ENCODE assay signal across 18 cellular contexts in genomic region chr1:243489164-243489527, GRCh38.
DNase-seq lines count a peak whose midpoint lies in the region; TF ChIP-seq lines count a peak whose summit lies in the region.
"Had no signal": no experiment of that assay in that cellular context is flagged by ENCODE, and none has a peak within 500 bp of the region (broad histone marks: within the 10 kb centered on the region; RNA-seq: fewer than 3 reads in every experiment).

No MANE protein-coding gene starts in this region.

- no peaks in the 10 kb centered on the region for H3K79me2 ChIP-seq in mammary epithelial cell (ENCODE audit: insufficient read depth, low read length)

- dilution Hi-C loops in mammary epithelial cell (cut with HindIII; ENCODE audit: low sequenced_read_pairs) = no loop called here

- no peak for TF ChIP-seq CTCF in MCF 10A (IDR thresholded peaks at IDR 0.05; ENCODE audit: unreplicated experiment)
- TF ChIP-seq CTCF in mammary epithelial cell (conservative IDR thresholded peaks at IDR 0.05 in 1 of 2, IDR thresholded peaks at IDR 0.05 in 1 of 2; ENCODE audit: extremely low read depth in 1 of 2, insufficient read depth in 1 of 2, low read depth in 1 of 2, low read length in 2 of 2) = no peak

- 98% methylated on average over 22 of the region's 23 CpGs for WGBS in mammary epithelial cell (ENCODE audit: low coverage, missing lambda C conversion rate)
- WGBS in iPS DF 6.9 (ENCODE audit: insufficient coverage, insufficient read length) = no CpG with 5 or more reads among the region's 23 CpGs

- H4K20me1 ChIP-seq in mammary epithelial cell (ENCODE audit: insufficient read depth, low read length) = no peaks in the 10 kb centered on the region

- no peaks in the 10 kb centered on the region for H3K9me3 Mint-ChIP-seq in MCF 10A (ENCODE audit: unreplicated experiment)
- H3K9me3 Mint-ChIP-seq: IgD-negative memory B cell had no signal

- H3K4me2 ChIP-seq in mammary epithelial cell (ENCODE audit: insufficient read depth, low read depth, low read length) = no peak overlapping the region

- intact Hi-C loops in MCF 10A (cut with micrococcal nuclease) = no loop called here
- intact Hi-C loops in mammary epithelial cell (cut with micrococcal nuclease) = no loop called here

- BruUV-seq in MCF 10A (replicated peaks; lab: Mats Ljungman, UMichigan) (no TSS peak), mammary epithelial cell (replicated peaks; lab: Mats Ljungman, UMichigan) (no TSS peak)

- no peaks in the 10 kb centered on the region for H3K4me1 Mint-ChIP-seq in MCF 10A (ENCODE audit: insufficient read depth, unreplicated experiment)

- no peak overlapping the region for H2AFZ ChIP-seq in mammary epithelial cell (ENCODE audit: low read depth, low read length)

- H3K27ac ChIP-seq in mammary epithelial cell (ENCODE audit: insufficient read depth, low read depth, low read length) (no peak overlapping the region), angular gyrus (ENCODE audit: low read depth, low read length) (peak overlapping the region; percentile 65), iPS DF 6.9 (ENCODE audit: low read length) (peak overlapping the region; percentile 96)

- in situ Hi-C loops in mammary epithelial cell (cut with MboI; ENCODE audit: low sequenced_read_pairs in 2 of 2) = no loop called here

- no peaks in the 10 kb centered on the region for H3K36me3 ChIP-seq in mammary epithelial cell (ENCODE audit: insufficient read depth, low read length)
- no peaks in the 10 kb centered on the region for H3K36me3 ChIP-seq in iPS DF 6.9 (ENCODE audit: control insufficient read depth, insufficient read depth, low read length)

- H3K9ac ChIP-seq in mammary epithelial cell (ENCODE audit: insufficient read depth, low read length) = no peak overlapping the region

- POLR2A ChIA-PET in MCF 10A (lab: Yijun Ruan, JAX) = interaction anchor here (0.8 kb wide), 1 partner anchor 50 kb away, joined by 3 read pairs; no protein-coding TSS in a partner anchor

- DNase-seq in MCF 10A (ENCODE audit: unreplicated experiment) (no peak), mammary epithelial cell (no peak), iPS DF 6.9 (ENCODE audit: low read depth, low spot score) (no peak), 8988T (no peak), SKM-1 treated with dmso at 0.1 percent for 144 hours (lab: John Stamatoyannopoulos, UW; ENCODE audit: unreplicated experiment) (no peak), SIG-M5 treated with dmso at 0.1 percent for 504 hours (lab: John Stamatoyannopoulos, UW; ENCODE audit: unreplicated experiment) (no peak), NCI-H69 (lab: John Stamatoyannopoulos, UW) (no peak)
- DNase-seq: COR-L47, HCEC 1CT, MV-4-11, NCI-H1436 treated with DMSO at 0.1 percent for 48 hours, NCI-H2081 treated with DMSO at 0.1 percent for 48 hours, NCI-H2227 treated with DMSO at 0.1 percent for 48 hours, NCI-H526 treated with DMSO at 0.1 percent for 48 hours, SHP77 had no signal

- no peaks in the 10 kb centered on the region for H3K27me3 Mint-ChIP-seq in MCF 10A (ENCODE audit: insufficient read depth, unreplicated experiment)
- H3K27me3 Mint-ChIP-seq: IgD-negative memory B cell had no signal

- H3K27ac Mint-ChIP-seq in MCF 10A (ENCODE audit: low read depth, unreplicated experiment) = peak overlapping the region; percentile 29

- no peak overlapping the region for H3K4me3 Mint-ChIP-seq in MCF 10A (ENCODE audit: unreplicated experiment)
- H3K4me3 Mint-ChIP-seq: CD14-positive monocyte, IgD-negative memory B cell had no signal

- H3K27me3 ChIP-seq in mammary epithelial cell (ENCODE audit: insufficient read depth, low read length) (no peaks in the 10 kb centered on the region), iPS DF 6.9 (ENCODE audit: control insufficient read depth, insufficient read depth, low read length) (no peaks in the 10 kb centered on the region)

- CTCF ChIA-PET in MCF 10A (lab: Yijun Ruan, JAX) = no interaction called here
- CTCF ChIA-PET in mammary epithelial cell (lab: Charles Lee; ENCODE audit: low non-redundant PET) = no interaction called here

- H3K36me3 Mint-ChIP-seq in MCF 10A (ENCODE audit: insufficient read depth, unreplicated experiment) = peaks cover 24% of the 10 kb centered on the region

- H3K4me3 ChIP-seq in mammary epithelial cell (replicated peaks in 1 of 3; ENCODE audit: insufficient read depth in 1 of 3, low read depth in 2 of 3, low read length in 3 of 3) (no peak overlapping the region), iPS DF 6.9 (ENCODE audit: low read length) (no peak overlapping the region)

- no peaks in the 10 kb centered on the region for H3K4me1 ChIP-seq in mammary epithelial cell (ENCODE audit: insufficient read depth, low read length)
- H3K4me1 ChIP-seq in iPS DF 6.9 (ENCODE audit: control insufficient read depth, insufficient read depth, low read length) = peaks cover 19% of the 10 kb centered on the region

- H3K9me3 ChIP-seq in mammary epithelial cell (replicated peaks; ENCODE audit: insufficient read depth, low read length) (no peaks in the 10 kb centered on the region), iPS DF 6.9 (ENCODE audit: control insufficient read depth, insufficient read depth, low read length) (no peaks in the 10 kb centered on the region)
